2 cellular contexts compared by ENCODE assay signal in the genomic region with DNA sequence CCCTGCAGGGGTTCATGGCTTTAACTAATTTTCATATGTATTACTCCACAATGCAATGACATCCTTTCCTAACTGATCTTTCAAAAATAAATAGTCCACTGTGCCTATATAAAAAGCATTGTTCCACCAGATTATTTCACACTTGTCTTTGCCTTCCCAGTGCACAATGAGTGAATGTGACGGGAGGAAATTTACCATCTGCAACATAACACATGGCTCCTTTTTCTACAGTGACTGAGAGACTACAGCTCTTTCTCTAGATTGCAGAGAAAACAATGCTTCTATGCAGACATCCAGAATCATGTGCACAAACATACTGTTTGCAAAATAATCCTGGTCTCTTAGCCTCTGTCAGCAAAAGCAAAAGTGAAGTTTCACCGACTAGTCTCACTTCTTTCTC.
TF ChIP-seq lines count a peak whose summit lies in the region.

No MANE protein-coding gene starts in this region.

TF ChIP-seq in GM23338, 12 proteins besides CTCF, POLR2A, EP300 and RAD21 (continued from another document):
- TF ChIP-seq, protein P1, sequence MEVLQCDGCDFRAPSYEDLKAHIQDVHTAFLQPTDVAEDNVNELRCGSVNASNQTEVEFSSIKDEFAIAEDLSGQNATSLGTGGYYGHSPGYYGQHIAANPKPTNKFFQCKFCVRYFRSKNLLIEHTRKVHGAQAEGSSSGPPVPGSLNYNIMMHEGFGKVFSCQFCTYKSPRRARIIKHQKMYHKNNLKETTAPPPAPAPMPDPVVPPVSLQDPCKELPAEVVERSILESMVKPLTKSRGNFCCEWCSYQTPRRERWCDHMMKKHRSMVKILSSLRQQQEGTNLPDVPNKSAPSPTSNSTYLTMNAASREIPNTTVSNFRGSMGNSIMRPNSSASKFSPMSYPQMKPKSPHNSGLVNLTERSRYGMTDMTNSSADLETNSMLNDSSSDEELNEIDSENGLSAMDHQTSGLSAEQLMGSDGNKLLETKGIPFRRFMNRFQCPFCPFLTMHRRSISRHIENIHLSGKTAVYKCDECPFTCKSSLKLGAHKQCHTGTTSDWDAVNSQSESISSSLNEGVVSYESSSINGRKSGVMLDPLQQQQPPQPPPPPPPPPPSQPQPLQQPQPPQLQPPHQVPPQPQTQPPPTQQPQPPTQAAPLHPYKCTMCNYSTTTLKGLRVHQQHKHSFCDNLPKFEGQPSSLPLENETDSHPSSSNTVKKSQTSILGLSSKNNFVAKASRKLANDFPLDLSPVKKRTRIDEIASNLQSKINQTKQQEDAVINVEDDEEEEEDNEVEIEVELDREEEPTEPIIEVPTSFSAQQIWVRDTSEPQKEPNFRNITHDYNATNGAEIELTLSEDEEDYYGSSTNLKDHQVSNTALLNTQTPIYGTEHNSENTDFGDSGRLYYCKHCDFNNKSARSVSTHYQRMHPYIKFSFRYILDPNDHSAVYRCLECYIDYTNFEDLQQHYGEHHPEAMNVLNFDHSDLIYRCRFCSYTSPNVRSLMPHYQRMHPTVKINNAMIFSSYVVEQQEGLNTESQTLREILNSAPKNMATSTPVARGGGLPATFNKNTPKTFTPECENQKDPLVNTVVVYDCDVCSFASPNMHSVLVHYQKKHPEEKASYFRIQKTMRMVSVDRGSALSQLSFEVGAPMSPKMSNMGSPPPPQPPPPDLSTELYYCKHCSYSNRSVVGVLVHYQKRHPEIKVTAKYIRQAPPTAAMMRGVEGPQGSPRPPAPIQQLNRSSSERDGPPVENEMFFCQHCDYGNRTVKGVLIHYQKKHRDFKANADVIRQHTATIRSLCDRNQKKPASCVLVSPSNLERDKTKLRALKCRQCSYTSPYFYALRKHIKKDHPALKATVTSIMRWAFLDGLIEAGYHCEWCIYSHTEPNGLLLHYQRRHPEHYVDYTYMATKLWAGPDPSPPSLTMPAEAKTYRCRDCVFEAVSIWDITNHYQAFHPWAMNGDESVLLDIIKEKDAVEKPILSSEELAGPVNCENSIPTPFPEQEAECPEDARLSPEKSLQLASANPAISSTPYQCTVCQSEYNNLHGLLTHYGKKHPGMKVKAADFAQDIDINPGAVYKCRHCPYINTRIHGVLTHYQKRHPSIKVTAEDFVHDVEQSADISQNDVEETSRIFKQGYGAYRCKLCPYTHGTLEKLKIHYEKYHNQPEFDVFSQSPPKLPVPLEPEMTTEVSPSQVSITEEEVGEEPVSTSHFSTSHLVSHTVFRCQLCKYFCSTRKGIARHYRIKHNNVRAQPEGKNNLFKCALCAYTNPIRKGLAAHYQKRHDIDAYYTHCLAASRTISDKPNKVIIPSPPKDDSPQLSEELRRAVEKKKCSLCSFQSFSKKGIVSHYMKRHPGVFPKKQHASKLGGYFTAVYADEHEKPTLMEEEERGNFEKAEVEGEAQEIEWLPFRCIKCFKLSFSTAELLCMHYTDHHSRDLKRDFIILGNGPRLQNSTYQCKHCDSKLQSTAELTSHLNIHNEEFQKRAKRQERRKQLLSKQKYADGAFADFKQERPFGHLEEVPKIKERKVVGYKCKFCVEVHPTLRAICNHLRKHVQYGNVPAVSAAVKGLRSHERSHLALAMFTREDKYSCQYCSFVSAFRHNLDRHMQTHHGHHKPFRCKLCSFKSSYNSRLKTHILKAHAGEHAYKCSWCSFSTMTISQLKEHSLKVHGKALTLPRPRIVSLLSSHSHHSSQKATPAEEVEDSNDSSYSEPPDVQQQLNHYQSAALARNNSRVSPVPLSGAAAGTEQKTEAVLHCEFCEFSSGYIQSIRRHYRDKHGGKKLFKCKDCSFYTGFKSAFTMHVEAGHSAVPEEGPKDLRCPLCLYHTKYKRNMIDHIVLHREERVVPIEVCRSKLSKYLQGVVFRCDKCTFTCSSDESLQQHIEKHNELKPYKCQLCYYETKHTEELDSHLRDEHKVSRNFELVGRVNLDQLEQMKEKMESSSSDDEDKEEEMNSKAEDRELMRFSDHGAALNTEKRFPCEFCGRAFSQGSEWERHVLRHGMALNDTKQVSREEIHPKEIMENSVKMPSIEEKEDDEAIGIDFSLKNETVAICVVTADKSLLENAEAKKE (CRISPR knock-in tag; IDR thresholded peaks at IDR 0.05) = no peak
- TF ChIP-seq ZNF331 (CRISPR knock-in tag; IDR thresholded peaks at IDR 0.05; ENCODE audit: low read depth) = no peak

TF ChIP-seq in HepG2, 621 proteins besides CTCF, POLR2A, EP300 and RAD21 (continued from another document):
- TF ChIP-seq, protein P2, sequence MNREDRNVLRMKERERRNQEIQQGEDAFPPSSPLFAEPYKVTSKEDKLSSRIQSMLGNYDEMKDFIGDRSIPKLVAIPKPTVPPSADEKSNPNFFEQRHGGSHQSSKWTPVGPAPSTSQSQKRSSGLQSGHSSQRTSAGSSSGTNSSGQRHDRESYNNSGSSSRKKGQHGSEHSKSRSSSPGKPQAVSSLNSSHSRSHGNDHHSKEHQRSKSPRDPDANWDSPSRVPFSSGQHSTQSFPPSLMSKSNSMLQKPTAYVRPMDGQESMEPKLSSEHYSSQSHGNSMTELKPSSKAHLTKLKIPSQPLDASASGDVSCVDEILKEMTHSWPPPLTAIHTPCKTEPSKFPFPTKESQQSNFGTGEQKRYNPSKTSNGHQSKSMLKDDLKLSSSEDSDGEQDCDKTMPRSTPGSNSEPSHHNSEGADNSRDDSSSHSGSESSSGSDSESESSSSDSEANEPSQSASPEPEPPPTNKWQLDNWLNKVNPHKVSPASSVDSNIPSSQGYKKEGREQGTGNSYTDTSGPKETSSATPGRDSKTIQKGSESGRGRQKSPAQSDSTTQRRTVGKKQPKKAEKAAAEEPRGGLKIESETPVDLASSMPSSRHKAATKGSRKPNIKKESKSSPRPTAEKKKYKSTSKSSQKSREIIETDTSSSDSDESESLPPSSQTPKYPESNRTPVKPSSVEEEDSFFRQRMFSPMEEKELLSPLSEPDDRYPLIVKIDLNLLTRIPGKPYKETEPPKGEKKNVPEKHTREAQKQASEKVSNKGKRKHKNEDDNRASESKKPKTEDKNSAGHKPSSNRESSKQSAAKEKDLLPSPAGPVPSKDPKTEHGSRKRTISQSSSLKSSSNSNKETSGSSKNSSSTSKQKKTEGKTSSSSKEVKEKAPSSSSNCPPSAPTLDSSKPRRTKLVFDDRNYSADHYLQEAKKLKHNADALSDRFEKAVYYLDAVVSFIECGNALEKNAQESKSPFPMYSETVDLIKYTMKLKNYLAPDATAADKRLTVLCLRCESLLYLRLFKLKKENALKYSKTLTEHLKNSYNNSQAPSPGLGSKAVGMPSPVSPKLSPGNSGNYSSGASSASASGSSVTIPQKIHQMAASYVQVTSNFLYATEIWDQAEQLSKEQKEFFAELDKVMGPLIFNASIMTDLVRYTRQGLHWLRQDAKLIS (CRISPR knock-in tag; IDR thresholded peaks at IDR 0.05) = no peak
- TF ChIP-seq, protein P3, sequence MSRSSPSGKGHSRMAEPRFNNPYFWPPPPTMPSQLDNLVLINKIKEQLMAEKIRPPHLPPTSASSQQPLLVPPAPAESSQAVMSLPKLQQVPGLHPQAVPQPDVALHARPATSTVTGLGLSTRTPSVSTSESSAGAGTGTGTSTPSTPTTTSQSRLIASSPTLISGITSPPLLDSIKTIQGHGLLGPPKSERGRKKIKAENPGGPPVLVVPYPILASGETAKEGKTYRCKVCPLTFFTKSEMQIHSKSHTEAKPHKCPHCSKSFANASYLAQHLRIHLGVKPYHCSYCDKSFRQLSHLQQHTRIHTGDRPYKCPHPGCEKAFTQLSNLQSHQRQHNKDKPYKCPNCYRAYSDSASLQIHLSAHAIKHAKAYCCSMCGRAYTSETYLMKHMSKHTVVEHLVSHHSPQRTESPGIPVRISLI (CRISPR knock-in tag; IDR thresholded peaks at IDR 0.05; ENCODE audit: borderline replicate concordance) = no peak
- TF ChIP-seq ZNF558 (CRISPR knock-in tag; IDR thresholded peaks at IDR 0.05; ENCODE audit: borderline replicate concordance) (no peak), SP2 (CRISPR knock-in tag; IDR thresholded peaks at IDR 0.05) (no peak), NFE2L1 (CRISPR knock-in tag; IDR thresholded peaks at IDR 0.05; ENCODE audit: borderline replicate concordance) (no peak), NPAS2 (CRISPR knock-in tag; IDR thresholded peaks at IDR 0.05; ENCODE audit: borderline replicate concordance) (no peak), MBNL3 (CRISPR knock-in tag; conservative IDR thresholded peaks at IDR 0.05) (no peak), WIZ (CRISPR knock-in tag; IDR thresholded peaks at IDR 0.05) (no peak)
- TF ChIP-seq, protein P4, sequence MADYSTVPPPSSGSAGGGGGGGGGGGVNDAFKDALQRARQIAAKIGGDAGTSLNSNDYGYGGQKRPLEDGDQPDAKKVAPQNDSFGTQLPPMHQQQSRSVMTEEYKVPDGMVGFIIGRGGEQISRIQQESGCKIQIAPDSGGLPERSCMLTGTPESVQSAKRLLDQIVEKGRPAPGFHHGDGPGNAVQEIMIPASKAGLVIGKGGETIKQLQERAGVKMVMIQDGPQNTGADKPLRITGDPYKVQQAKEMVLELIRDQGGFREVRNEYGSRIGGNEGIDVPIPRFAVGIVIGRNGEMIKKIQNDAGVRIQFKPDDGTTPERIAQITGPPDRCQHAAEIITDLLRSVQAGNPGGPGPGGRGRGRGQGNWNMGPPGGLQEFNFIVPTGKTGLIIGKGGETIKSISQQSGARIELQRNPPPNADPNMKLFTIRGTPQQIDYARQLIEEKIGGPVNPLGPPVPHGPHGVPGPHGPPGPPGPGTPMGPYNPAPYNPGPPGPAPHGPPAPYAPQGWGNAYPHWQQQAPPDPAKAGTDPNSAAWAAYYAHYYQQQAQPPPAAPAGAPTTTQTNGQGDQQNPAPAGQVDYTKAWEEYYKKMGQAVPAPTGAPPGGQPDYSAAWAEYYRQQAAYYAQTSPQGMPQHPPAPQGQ (CRISPR knock-in tag; IDR thresholded peaks at IDR 0.05; ENCODE audit: borderline replicate concordance) = no peak
- TF ChIP-seq, protein P5, sequence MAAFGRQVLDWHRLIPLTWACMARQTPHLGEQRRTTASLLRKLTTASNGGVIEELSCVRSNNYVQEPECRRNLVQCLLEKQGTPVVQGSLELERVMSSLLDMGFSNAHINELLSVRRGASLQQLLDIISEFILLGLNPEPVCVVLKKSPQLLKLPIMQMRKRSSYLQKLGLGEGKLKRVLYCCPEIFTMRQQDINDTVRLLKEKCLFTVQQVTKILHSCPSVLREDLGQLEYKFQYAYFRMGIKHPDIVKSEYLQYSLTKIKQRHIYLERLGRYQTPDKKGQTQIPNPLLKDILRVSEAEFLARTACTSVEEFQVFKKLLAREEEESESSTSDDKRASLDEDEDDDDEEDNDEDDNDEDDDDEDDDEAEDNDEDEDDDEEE (CRISPR knock-in tag; IDR thresholded peaks at IDR 0.05) = no peak
- TF ChIP-seq, protein P6, sequence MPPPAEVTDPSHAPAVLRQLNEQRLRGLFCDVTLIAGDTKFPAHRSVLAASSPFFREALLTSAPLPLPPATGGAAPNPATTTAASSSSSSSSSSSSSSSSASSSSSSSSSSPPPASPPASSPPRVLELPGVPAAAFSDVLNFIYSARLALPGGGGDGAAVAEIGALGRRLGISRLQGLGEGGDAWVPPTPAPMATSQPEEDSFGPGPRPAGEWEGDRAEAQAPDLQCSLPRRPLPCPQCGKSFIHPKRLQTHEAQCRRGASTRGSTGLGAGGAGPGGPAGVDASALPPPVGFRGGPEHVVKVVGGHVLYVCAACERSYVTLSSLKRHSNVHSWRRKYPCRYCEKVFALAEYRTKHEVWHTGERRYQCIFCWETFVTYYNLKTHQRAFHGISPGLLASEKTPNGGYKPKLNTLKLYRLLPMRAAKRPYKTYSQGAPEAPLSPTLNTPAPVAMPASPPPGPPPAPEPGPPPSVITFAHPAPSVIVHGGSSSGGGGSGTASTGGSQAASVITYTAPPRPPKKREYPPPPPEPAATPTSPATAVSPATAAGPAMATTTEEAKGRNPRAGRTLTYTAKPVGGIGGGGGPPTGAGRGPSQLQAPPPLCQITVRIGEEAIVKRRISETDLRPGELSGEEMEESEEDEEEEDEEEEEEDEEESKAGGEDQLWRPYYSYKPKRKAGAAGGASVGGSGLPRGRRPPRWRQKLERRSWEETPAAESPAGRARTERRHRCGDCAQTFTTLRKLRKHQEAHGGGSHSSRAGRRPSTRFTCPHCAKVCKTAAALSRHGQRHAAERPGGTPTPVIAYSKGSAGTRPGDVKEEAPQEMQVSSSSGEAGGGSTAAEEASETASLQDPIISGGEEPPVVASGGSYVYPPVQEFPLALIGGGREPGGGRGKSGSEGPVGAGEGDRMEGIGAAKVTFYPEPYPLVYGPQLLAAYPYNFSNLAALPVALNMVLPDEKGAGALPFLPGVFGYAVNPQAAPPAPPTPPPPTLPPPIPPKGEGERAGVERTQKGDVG (CRISPR knock-in tag; IDR thresholded peaks at IDR 0.05; ENCODE audit: borderline replicate concordance) = no peak
